ENCODE assay signal across 35 cellular contexts in the genomic region with DNA sequence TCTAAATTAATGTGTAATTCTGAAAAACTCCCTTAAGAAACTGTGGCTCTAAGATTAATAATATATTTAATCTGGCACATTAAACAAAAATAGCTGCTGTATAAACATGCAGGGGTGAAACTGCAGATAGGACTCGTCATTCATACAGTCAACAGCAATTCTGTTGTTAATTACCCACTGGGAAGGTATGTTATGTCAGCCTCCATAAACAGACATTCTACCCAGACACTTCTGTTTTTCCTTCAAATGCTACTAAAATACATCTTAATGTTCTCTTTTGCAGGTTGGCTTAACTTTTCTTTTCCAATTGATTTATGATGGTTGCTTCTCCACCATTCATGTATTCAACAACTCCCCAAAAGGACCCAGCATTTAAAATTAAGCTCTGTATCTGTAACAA.
"Had no signal": no experiment of that assay in that cellular context is flagged by ENCODE, and none has a peak within 500 bp of the region (broad histone marks: within the 10 kb centered on the region; RNA-seq: fewer than 3 reads in every experiment).

No MANE protein-coding gene starts in this region.

- H3K9me3 Mint-ChIP-seq: activated B cell treated with CpG ODN at 0.5 μM for 24 hours; activated CD4-positive, alpha-beta memory T cell treated with anti-CD3 and anti-CD28 coated beads for 36 hours; activated CD4-positive, alpha-beta T cell treated with anti-CD3 and anti-CD28 coated beads, Interleukin-2, amount 10 ng/mL, durations not matched to agents 24 days and 14 days; activated CD8-positive, alpha-beta T cell treated with anti-CD3 and anti-CD28 coated beads for 36 hours; activated naive CD4-positive, alpha-beta T cell treated with anti-CD3 and anti-CD28 coated beads for 36 hours; activated naive CD4-positive, alpha-beta T cell treated with anti-CD3 and anti-CD28 coated beads, Interleukin-2, amount 50 U/mL, for 72 hours; activated naive CD8-positive, alpha-beta T cell treated with anti-CD3 and anti-CD28 coated beads for 36 hours; activated T-cell treated with anti-CD3 and anti-CD28 coated beads, Interleukin-2, amount 50 U/mL, for 4 hours; activated T-cell treated with anti-CD3 and anti-CD28 coated beads, Interleukin-2, amount 50 U/mL, for 72 hours; activated T-helper 1 cell treated with anti-CD3 and anti-CD28 coated beads, Interleukin-12 subunit alpha, Interleukin-12 subunit beta, Interleukin-2, Interleukin-4 antibody, amounts not matched to agents 30 ng/mL and 10 ng/mL and 1 ng/mL, durations not matched to agents 14 hours and 24 hours and 36 hours; activated T-helper 17 cell treated with anti-CD3 and anti-CD28 coated beads, Interleukin-2, amount 50 U/mL, for 72 hours; T-helper 1 cell treated with Interleukin-12 subunit alpha and Interleukin-12 subunit beta and Interleukin-4 antibody, amounts not matched to agents 30 μg/mL and 1 μg/mL, for 36 hours; T-helper 2 cell treated with Interferon-gamma antibody and Interleukin-4, amounts not matched to agents 5 μg/mL and 100 μg/mL, for 36 hours had no signal

- H3K36me3 Mint-ChIP-seq: activated naive CD4-positive, alpha-beta T cell treated with anti-CD3 and anti-CD28 coated beads, Interleukin-2, amount 50 U/mL, for 72 hours had no signal

- H3K4me3 Mint-ChIP-seq: activated B cell treated with CpG ODN at 0.5 μM for 24 hours; activated CD4-positive, alpha-beta memory T cell treated with anti-CD3 and anti-CD28 coated beads for 36 hours; activated CD4-positive, alpha-beta T cell treated with anti-CD3 and anti-CD28 coated beads, Interleukin-2, amount 10 ng/mL, durations not matched to agents 24 days and 14 days; activated CD8-positive, alpha-beta T cell treated with anti-CD3 and anti-CD28 coated beads for 36 hours; activated naive CD4-positive, alpha-beta T cell treated with anti-CD3 and anti-CD28 coated beads for 36 hours; activated naive CD8-positive, alpha-beta T cell treated with anti-CD3 and anti-CD28 coated beads for 36 hours; activated T-cell treated with anti-CD3 and anti-CD28 coated beads, Interleukin-2, amount 50 U/mL, for 4 hours; activated T-cell treated with anti-CD3 and anti-CD28 coated beads, Interleukin-2, amount 50 U/mL, for 72 hours; activated T-helper 1 cell treated with anti-CD3 and anti-CD28 coated beads, Interleukin-12 subunit alpha, Interleukin-12 subunit beta, Interleukin-2, Interleukin-4 antibody, amounts not matched to agents 30 ng/mL and 10 ng/mL and 1 ng/mL, durations not matched to agents 14 hours and 24 hours and 36 hours; activated T-helper 17 cell treated with anti-CD3 and anti-CD28 coated beads, Interleukin-2, amount 50 U/mL, for 72 hours; T-helper 1 cell treated with Interleukin-12 subunit alpha and Interleukin-12 subunit beta and Interleukin-4 antibody, amounts not matched to agents 30 μg/mL and 1 μg/mL, for 36 hours; T-helper 2 cell treated with Interferon-gamma antibody and Interleukin-4, amounts not matched to agents 5 μg/mL and 100 μg/mL, for 36 hours had no signal

- H3K27ac Mint-ChIP-seq: activated B cell treated with CpG ODN at 0.5 μM for 24 hours; activated CD4-positive, alpha-beta memory T cell treated with anti-CD3 and anti-CD28 coated beads for 36 hours; activated CD4-positive, alpha-beta T cell treated with anti-CD3 and anti-CD28 coated beads, Interleukin-2, amount 10 ng/mL, durations not matched to agents 24 days and 14 days; activated CD8-positive, alpha-beta T cell treated with anti-CD3 and anti-CD28 coated beads for 36 hours; activated naive CD4-positive, alpha-beta T cell treated with anti-CD3 and anti-CD28 coated beads for 36 hours; activated naive CD4-positive, alpha-beta T cell treated with anti-CD3 and anti-CD28 coated beads, Interleukin-2, amount 50 U/mL, for 72 hours; activated naive CD8-positive, alpha-beta T cell treated with anti-CD3 and anti-CD28 coated beads for 36 hours; activated T-cell treated with anti-CD3 and anti-CD28 coated beads, Interleukin-2, amount 50 U/mL, for 72 hours; activated T-helper 1 cell treated with anti-CD3 and anti-CD28 coated beads, Interleukin-12 subunit alpha, Interleukin-12 subunit beta, Interleukin-2, Interleukin-4 antibody, amounts not matched to agents 30 ng/mL and 10 ng/mL and 1 ng/mL, durations not matched to agents 14 hours and 24 hours and 36 hours; activated T-helper 17 cell treated with anti-CD3 and anti-CD28 coated beads, Interleukin-2, amount 50 U/mL, for 72 hours; T-helper 1 cell treated with Interleukin-12 subunit alpha and Interleukin-12 subunit beta and Interleukin-4 antibody, amounts not matched to agents 30 μg/mL and 1 μg/mL, for 36 hours; T-helper 2 cell treated with Interferon-gamma antibody and Interleukin-4, amounts not matched to agents 5 μg/mL and 100 μg/mL, for 36 hours had no signal

- DNase-seq: activated B cell treated with CpG ODN at 0.5 μM for 24 hours; activated CD4-positive, alpha-beta memory T cell treated with anti-CD3 and anti-CD28 coated beads for 36 hours; activated CD4-positive, alpha-beta T cell treated with anti-CD3 and anti-CD28 coated beads for 4 hours; activated CD4-positive, alpha-beta T cell treated with anti-CD3 and anti-CD28 coated beads, Interleukin-2, amount 10 ng/mL, durations not matched to agents 24 days and 14 days; activated CD4-positive, alpha-beta T cell treated with anti-CD3 and anti-CD28 coated beads, Interleukin-2, amount 50 U/mL, for 1 hour; activated CD4-positive, alpha-beta T cell treated with anti-CD3 and anti-CD28 coated beads, Interleukin-2, amount 50 U/mL, for 4 hours; activated CD4-positive, CD25-positive, alpha-beta regulatory T cell treated with anti-CD3 and anti-CD28 coated beads, Interleukin-2, amount 50 U/mL, for 72 hours; activated CD8-positive, alpha-beta memory T cell treated with anti-CD3 and anti-CD28 coated beads, Interleukin-2, amount 50 U/mL, for 4 hours; activated CD8-positive, alpha-beta T cell treated with anti-CD3 and anti-CD28 coated beads for 36 hours; activated effector memory CD4-positive, alpha-beta T cell treated with anti-CD3 and anti-CD28 coated beads, Interleukin-2, amount 50 U/mL, for 16 hours; activated gamma-delta T cell treated with Interleukin-2 at 50 U/mL for 16 hours; activated naive CD4-positive, alpha-beta T cell; activated naive CD4-positive, alpha-beta T cell treated with anti-CD3 and anti-CD28 coated beads for 36 hours; activated naive CD4-positive, alpha-beta T cell treated with anti-CD3 and anti-CD28 coated beads, Interleukin-2, amount 50 U/mL, for 16 hours; activated naive CD8-positive, alpha-beta T cell treated with anti-CD3 and anti-CD28 coated beads for 36 hours; activated T-cell treated with anti-CD3 and anti-CD28 coated beads for 4 hours; activated T-cell treated with anti-CD3 and anti-CD28 coated beads, Interleukin-2, amount 50 U/mL, for 1 hour; activated T-cell treated with anti-CD3 and anti-CD28 coated beads, Interleukin-2, amount 50 U/mL, for 4 hours; activated T-cell treated with anti-CD3 and anti-CD28 coated beads, Interleukin-2, amount 50 U/mL, for 72 hours; adrenal gland; amniotic stem cell; aorta; body of pancreas; brain microvascular endothelial cell; central memory CD4-positive, alpha-beta T cell; T-helper 1 cell; T-helper 2 cell; T-helper 9 cell had no signal

- H3K4me3 ChIP-seq: adrenal gland, body of pancreas, breast epithelium had no signal

- H3K36me3 ChIP-seq: adrenal gland, brain microvascular endothelial cell, breast epithelium had no signal

- H3K4me1 Mint-ChIP-seq: activated B cell treated with CpG ODN at 0.5 μM for 24 hours; activated CD4-positive, alpha-beta T cell treated with anti-CD3 and anti-CD28 coated beads, Interleukin-2, amount 10 ng/mL, durations not matched to agents 24 days and 14 days; activated T-helper 17 cell treated with anti-CD3 and anti-CD28 coated beads, Interleukin-2, amount 50 U/mL, for 72 hours had no signal

- H3K9me3 ChIP-seq: adrenal gland, body of pancreas, breast epithelium had no signal

- H3K27ac ChIP-seq: adrenal gland, body of pancreas, brain microvascular endothelial cell, breast epithelium, VCaP had no signal

- H3K4me1 ChIP-seq: adrenal gland, breast epithelium had no signal

- H3K27me3 Mint-ChIP-seq: activated B cell treated with CpG ODN at 0.5 μM for 24 hours; activated CD4-positive, alpha-beta memory T cell treated with anti-CD3 and anti-CD28 coated beads for 36 hours; activated CD4-positive, alpha-beta T cell treated with anti-CD3 and anti-CD28 coated beads, Interleukin-2, amount 10 ng/mL, durations not matched to agents 24 days and 14 days; activated CD8-positive, alpha-beta T cell treated with anti-CD3 and anti-CD28 coated beads for 36 hours; activated naive CD8-positive, alpha-beta T cell treated with anti-CD3 and anti-CD28 coated beads for 36 hours had no signal

- H3K27me3 ChIP-seq: adrenal gland, body of pancreas, brain microvascular endothelial cell, breast epithelium had no signal

- ATAC-seq: activated CD8-positive, alpha-beta T cell treated with anti-CD3 and anti-CD28 coated beads for 36 hours; activated naive CD4-positive, alpha-beta T cell treated with anti-CD3 and anti-CD28 coated beads, Interleukin-2, amount 50 U/mL, for 72 hours; activated T-cell treated with anti-CD3 and anti-CD28 coated beads, Interleukin-2, amount 50 U/mL, for 4 hours; activated T-cell treated with anti-CD3 and anti-CD28 coated beads, Interleukin-2, amount 50 U/mL, for 72 hours; activated T-helper 17 cell treated with anti-CD3 and anti-CD28 coated beads, Interleukin-2, amount 50 U/mL, for 72 hours; body of pancreas had no signal
